ENCODE assay signal across 17 cellular contexts in genomic region chr12:42769455-42769854, GRCh38.
DNase-seq lines count a peak whose midpoint lies in the region; ATAC-seq and TF ChIP-seq lines count a peak whose summit lies in the region.
"Had no signal": no experiment of that assay in that cellular context is flagged by ENCODE, and none has a peak within 500 bp of the region (broad histone marks: within the 10 kb centered on the region; RNA-seq: fewer than 3 reads in every experiment).

No MANE protein-coding gene starts in this region.

- intact Hi-C loops in Right ventricle myocardium inferior (cut with DNase I) (no loop called here), heart right ventricle (cut with DNase I) (loop anchor here in 1 of 10 donors (10.0 kb wide), 1 partner anchor 195 kb away; no protein-coding TSS in a partner anchor), right cardiac atrium (cut with DNase I) (no loop called here)

- in situ Hi-C loops in brain microvascular endothelial cell (cut with HindIII; ENCODE audit: low pct_ligation_motif_present, low sequenced_read_pairs), result no loop called here

- H3K27ac ChIP-seq in right atrium auricular region (peak overlapping the region in 1 of 2 donors; percentile 31), heart right ventricle (peak overlapping the region in 2 of 10 donors; percentile 37 to 57), right cardiac atrium (ENCODE audit: low read length) (peak overlapping the region; percentile 52), brain microvascular endothelial cell (no peak overlapping the region)
- H3K27ac ChIP-seq: 22Rv1, A549, C4-2B had no signal

- no peaks in the 10 kb centered on the region for H3K36me3 ChIP-seq in right atrium auricular region
- H3K36me3 ChIP-seq in heart right ventricle, result no peaks in the 10 kb centered on the region
- no peaks in the 10 kb centered on the region for H3K36me3 ChIP-seq in brain microvascular endothelial cell (replicated peaks)

- H3K4me3 ChIP-seq in right atrium auricular region, result no peak overlapping the region
- no peak overlapping the region for H3K4me3 ChIP-seq in heart right ventricle
- no peak overlapping the region for H3K4me3 ChIP-seq in right cardiac atrium (ENCODE audit: low read length)
- no peak overlapping the region for H3K4me3 ChIP-seq in brain microvascular endothelial cell (ENCODE audit: low read depth, low read length)
- H3K4me3 ChIP-seq: A549 had no signal

- no peak for DNase-seq in Right ventricle myocardium inferior (ENCODE audit: missing footprints)
- DNase-seq in right atrium auricular region (ENCODE audit: low spot score), result no peak
- no peak for DNase-seq in heart right ventricle
- peak; percentile 32 to 52 (median 39) for DNase-seq in right cardiac atrium
- DNase-seq in brain microvascular endothelial cell, result no peak
- DNase-seq: AML-193; Caco-2; CD4-positive, alpha-beta T cell; DMS153; DMS79; GDM1; H9 had no signal

- no peaks in the 10 kb centered on the region for H3K27me3 ChIP-seq in right atrium auricular region
- H3K27me3 ChIP-seq in heart right ventricle, result no peaks in the 10 kb centered on the region
- no peaks in the 10 kb centered on the region for H3K27me3 ChIP-seq in right cardiac atrium (ENCODE audit: control insufficient read depth, insufficient read depth)
- H3K27me3 ChIP-seq in brain microvascular endothelial cell (replicated peaks), result no peaks in the 10 kb centered on the region

- H3K4me1 ChIP-seq in right atrium auricular region (peaks cover 0 to 19% of the 10 kb centered on the region in 2 donors), heart right ventricle (peaks cover 0 to 20% (median 9%) of the 10 kb centered on the region in 9 donors), right cardiac atrium (ENCODE audit: control insufficient read depth, insufficient read depth, low read length) (peaks cover 7% of the 10 kb centered on the region)
- H3K4me1 ChIP-seq: A549 had no signal

- H3K9me3 ChIP-seq in right atrium auricular region (peaks cover 4 to 10% of the 10 kb centered on the region in 2 donors), heart right ventricle (peaks cover 0 to 12% (median 6%) of the 10 kb centered on the region in 11 donors), right cardiac atrium (ENCODE audit: control insufficient read depth, low read length) (no peaks in the 10 kb centered on the region)
- H3K9me3 ChIP-seq: Caco-2 had no signal

- 22 to 29% methylated on average over 1 of the region's 1 CpG for WGBS in heart right ventricle, 2 donors
- WGBS in right cardiac atrium, result 2% methylated on average over 1 of the region's 1 CpG

- ATAC-seq in Right ventricle myocardium inferior, result peak; percentile 34
- peak in 6 of 8 donors; percentile 33 to 65 (median 58) for ATAC-seq in heart right ventricle
- ATAC-seq in right cardiac atrium, result peak; percentile 73 to 96
- no peak for ATAC-seq in GM21367 (IDR thresholded peaks at IDR 0.05; ENCODE audit: unreplicated experiment)
- no peak for ATAC-seq in GM21360 (IDR thresholded peaks at IDR 0.05; ENCODE audit: unreplicated experiment)
- ATAC-seq: A549 had no signal

- TF ChIP-seq CTCF in right atrium auricular region (IDR thresholded peaks at IDR 0.05), result no peak
- no peak for TF ChIP-seq CTCF in heart right ventricle (IDR thresholded peaks at IDR 0.05)
- TF ChIP-seq CTCF in brain microvascular endothelial cell (IDR thresholded peaks at IDR 0.05; ENCODE audit: low read depth, low read length, missing control alignments), result no peak

Comparison
In these comparisons a context has a peak if more than half of its experiments do, and no peak if none do; other contexts are left out.
1. DNase-seq: peak in right cardiac atrium (3 of 3); none in Right ventricle myocardium inferior (single experiment), right atrium auricular region (single experiment), heart right ventricle (0 of 2) and brain microvascular endothelial cell (single experiment).
2. ATAC-seq: peak in Right ventricle myocardium inferior (single experiment), heart right ventricle (6 of 8) and right cardiac atrium (2 of 2); none in GM21367 (single experiment) and GM21360 (single experiment).